In the genomic region with DNA sequence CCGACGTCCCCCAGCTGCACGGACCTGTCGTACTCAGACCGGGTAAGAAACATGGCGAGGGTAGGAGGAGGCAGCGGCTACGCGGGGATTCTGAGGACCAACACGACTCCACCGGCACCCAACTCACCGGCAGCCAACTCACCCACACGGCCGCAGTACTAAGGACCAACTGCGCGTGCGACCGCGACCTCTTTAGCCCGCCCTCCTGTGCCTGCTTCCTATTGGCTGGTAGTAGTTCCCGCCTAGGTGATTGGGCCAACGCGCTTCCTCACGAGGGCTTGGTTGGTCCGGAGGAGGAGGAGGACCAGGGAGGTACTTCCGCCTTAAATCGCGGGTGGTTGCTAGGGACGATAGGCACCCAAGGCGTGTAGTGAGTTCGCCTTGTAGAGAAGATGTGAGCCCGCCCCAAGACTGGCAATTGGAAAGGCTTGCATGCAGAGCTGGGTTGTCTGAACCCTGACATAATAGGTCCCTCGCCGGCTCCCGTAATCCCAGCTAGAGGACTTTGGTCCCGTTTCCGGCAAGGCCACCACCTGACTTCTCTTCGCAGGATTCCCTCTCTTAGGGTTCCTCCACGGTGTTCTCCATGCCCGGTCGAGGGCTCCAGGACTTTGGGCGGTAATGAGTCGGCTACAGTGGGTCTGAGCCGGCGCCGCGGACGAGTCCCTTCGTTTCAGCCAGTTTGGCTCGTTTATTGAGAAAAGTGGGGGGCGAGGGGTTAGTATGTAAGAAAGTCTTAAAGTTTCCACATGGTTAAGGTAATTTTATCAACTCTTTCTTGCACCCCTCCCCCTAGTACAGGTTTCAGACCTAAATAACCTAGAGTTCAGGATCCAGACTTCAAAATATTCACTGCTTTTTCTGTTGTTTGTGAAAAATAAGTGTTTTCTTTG, we compare ENCODE assay signal across 8 cellular contexts. TPM values are rescaled to one million over a fixed set of nuclear protein-coding genes. Genes with fewer than 3 reads are reported as not detected.
DNase-seq lines count a peak whose midpoint lies in the region; ATAC-seq, FAIRE-seq and TF ChIP-seq lines count a peak whose summit lies in the region.

PSMA5 (minus strand) TSS at position 171 of the 893 bp plus-strand sequence; CDS start at position 53, 118 bp downstream.

- WGBS in adrenal gland, 4 donors: 0 to 1% (median 0%) methylated on average over 28 to 51 of the region's 51 CpGs
- WGBS in heart left ventricle, 4 donors: 0 to 1% (median 0%) methylated on average over 35 to 51 of the region's 51 CpGs

- H3K27me3 Mint-ChIP-seq in type B pancreatic cell: no peaks in the 10 kb centered on the region

- peak within 1 kb of the TSS; percentile 93 for H3K27ac Mint-ChIP-seq in type B pancreatic cell

- H3K36me3 Mint-ChIP-seq in type B pancreatic cell: peaks cover 8% of the 10 kb centered on the region

- H3K36me3 ChIP-seq in adrenal gland (replicated peaks in 1 of 2) (peaks cover 0 to 5% of the 10 kb centered on the region in 2 donors), heart left ventricle (peaks cover 0 to 7% (median under 1%) of the 10 kb centered on the region in 9 donors)

- H3K27me3 ChIP-seq in adrenal gland: no peaks in the 10 kb centered on the region
- H3K27me3 ChIP-seq in heart left ventricle: no peaks in the 10 kb centered on the region

- FAIRE-seq in GM12892 (lab: Jason Lieb, UNC): peak; percentile 98

- peaks cover 24% of the 10 kb centered on the region for H3K4me1 Mint-ChIP-seq in type B pancreatic cell (ENCODE audit: unreplicated experiment)

- H3K4me1 ChIP-seq in adrenal gland (replicated peaks in 1 of 2) (peaks cover 13 to 37% of the 10 kb centered on the region in 2 donors), heart left ventricle (peaks cover 6 to 46% (median 24%) of the 10 kb centered on the region in 12 donors)

- H3K4me3 ChIP-seq in adrenal gland (peak within 1 kb of the TSS; percentile 81 to 92 (median 87)), heart left ventricle (peak within 1 kb of the TSS; percentile 63 to 96 (median 91))

- TF ChIP-seq CTCF in adrenal gland (IDR thresholded peaks at IDR 0.05): no peak
- TF ChIP-seq CTCF in heart left ventricle (IDR thresholded peaks at IDR 0.05): no peak
- no peak for TF ChIP-seq CTCF in type B pancreatic cell (conservative IDR thresholded peaks at IDR 0.05)

- H3K9me3 ChIP-seq in adrenal gland (replicated peaks in 1 of 3) (no peaks in the 10 kb centered on the region), heart left ventricle (no peaks in the 10 kb centered on the region)

- peak; percentile 99 for TF ChIP-seq POLR2A in GM12892 (IDR thresholded peaks at IDR 0.05; ENCODE audit: low read depth, low read length)
- peak; percentile 72 to 93 for TF ChIP-seq POLR2A in adrenal gland (IDR thresholded peaks at IDR 0.05)
- peak in 1 of 2 donors; percentile 79 for TF ChIP-seq POLR2A in heart left ventricle (IDR thresholded peaks at IDR 0.05)

- DNase-seq in GM12892 (ENCODE audit: insufficient read length) (peak; percentile 80), NCI-H146 (lab: John Stamatoyannopoulos, UW) (peak; percentile 99), T-helper 1 cell (peak; percentile 89 to 99 (median 92)), adrenal gland (peak; percentile 95 to 99 (median 99)), heart left ventricle (peak; percentile 96 to 98 (median 97)), pons (ENCODE audit: low spot score) (peak; percentile 99), type B pancreatic cell (ENCODE audit: extremely low spot score, unreplicated experiment) (peak; percentile 93)

- H3K27ac ChIP-seq in adrenal gland (peak within 1 kb of the TSS; percentile 66 to 96 (median 77)), heart left ventricle (peak within 1 kb of the TSS; percentile 31 to 92 (median 83))

- intact Hi-C loops in adrenal gland (cut with DNase I): loop anchor here (5.0 to 10.0 kb wide), 3 partner anchors 56 to 108 kb away; partner anchors contain the start of genes ATXN7L2 (in 2 of the 2) and GPR61 (in 1 of the 2)
- intact Hi-C loops in heart left ventricle (cut with DNase I): loop anchor here in 9 of 10 donors (1.0 to 5.0 kb wide), 6 partner anchors 40 to 106 kb away; partner anchors contain the start of genes ATXN7L2 (in 5 of the 9) and SYPL2 (in 2 of the 9)

- H3K4me3 Mint-ChIP-seq in type B pancreatic cell: peak within 1 kb of the TSS; percentile 97

- H3K9me3 Mint-ChIP-seq in type B pancreatic cell: no peaks in the 10 kb centered on the region

- ATAC-seq in HG02852 (IDR thresholded peaks at IDR 0.05; ENCODE audit: unreplicated experiment) (peak; percentile 97), heart left ventricle (peak; percentile 99)

RNA-seq across cellular contexts. Expression of gene PSMA5, which starts in this region (rescaled TPM):
- polyA plus RNA-seq in GM12892 (2012; ENCODE audit: missing spikeins): 130 TPM
- total RNA-seq in adrenal gland (100 to 1,000 TPM in 1 of 8 donors, 10 to 100 TPM in 7; 22.8 to 142 (median 63.4) TPM), heart left ventricle (10 to 100 TPM; 24.3 to 74.9 (median 61.0) TPM), type B pancreatic cell (ENCODE audit: low replicate concordance) (84.3 and 85.7 TPM in 2 replicates)
- polyA plus RNA-seq in adrenal gland (100 to 1,000 TPM in 1 of 3 donors, 10 to 100 TPM in 2; 26.3 to 108 (median 40.1) TPM), heart left ventricle (10 to 100 TPM; 31.5 to 94.7 TPM)

Comparison
In these comparisons a context has a peak if more than half of its experiments do, and no peak if none do; other contexts are left out.
1. Peak in every context shown above with its lines: DNase-seq, ATAC-seq, H3K4me3 ChIP-seq and H3K27ac ChIP-seq.